In the genomic region with DNA sequence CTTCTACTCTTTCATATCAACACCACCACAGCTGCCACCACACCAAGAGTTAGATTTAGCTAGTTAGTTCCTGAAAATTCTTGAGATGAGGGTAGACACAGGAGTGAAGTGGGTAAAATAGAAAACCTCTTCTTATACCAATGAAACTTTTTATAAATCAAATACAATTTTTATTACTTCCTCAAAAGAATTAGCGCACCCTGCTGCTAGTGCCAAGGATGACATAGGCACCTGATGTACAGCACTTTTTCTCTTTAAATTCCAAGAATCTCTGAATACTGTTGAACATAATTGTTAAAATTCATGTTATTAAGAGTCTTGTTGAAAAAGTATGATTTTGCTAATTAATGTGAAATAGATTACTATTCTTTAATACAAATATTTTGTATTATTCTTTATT, we compare ENCODE assay signal across 1 cellular context.
TF ChIP-seq lines count a peak whose summit lies in the region.

No MANE protein-coding gene starts in this region.

TF ChIP-seq in IMR-90, 13 proteins besides CTCF, POLR2A, EP300 and RAD21:
- TF ChIP-seq SMC3 (IDR thresholded peaks at IDR 0.05; ENCODE audit: low read depth, low read length): peak; percentile 13; the same call in 1 of the 2 replicates
- TF ChIP-seq CHD1 (IDR thresholded peaks at IDR 0.05; ENCODE audit: low read depth, low read length): no peak
